Comparison of ENCODE assay signal across 24 cellular contexts in the genomic region with DNA sequence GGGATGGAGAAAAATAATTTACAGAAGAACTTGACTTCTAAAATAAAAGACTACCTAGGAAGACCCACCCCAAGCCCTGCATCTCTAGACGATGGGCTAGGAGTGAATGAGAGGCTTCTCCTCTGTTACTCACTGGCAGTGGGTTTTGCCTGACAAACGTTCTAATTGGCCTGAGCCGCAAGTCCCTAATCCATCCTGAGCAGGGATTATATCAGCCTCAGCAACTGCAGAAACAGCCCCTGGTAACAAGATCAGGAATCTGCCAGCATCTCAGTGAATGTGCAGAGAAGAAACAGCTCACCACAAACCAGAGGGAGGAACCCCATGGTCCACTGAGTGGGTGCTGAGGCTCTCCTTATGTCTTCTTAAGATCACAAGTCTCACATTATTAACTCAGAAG.
A peak's percentile ranks its signal among the peaks of the same experiment; 100 is the strongest.
DNase-seq lines count a peak whose midpoint lies in the region; ATAC-seq, FAIRE-seq and TF ChIP-seq lines count a peak whose summit lies in the region.
"Had no signal": no experiment of that assay in that cellular context is flagged by ENCODE, and none has a peak within 500 bp of the region (broad histone marks: within the 10 kb centered on the region; RNA-seq: fewer than 3 reads in every experiment).

No MANE protein-coding gene starts in this region.

- no peak for ATAC-seq in HG03520 (IDR thresholded peaks at IDR 0.05; ENCODE audit: unreplicated experiment)
- ATAC-seq: A549, GM12878 had no signal

- FAIRE-seq in D721Med (lab: Jason Lieb, UNC): peak; percentile 99
- FAIRE-seq: A549, GM12878, GM19239, H1 had no signal

- peak; percentile 53 for DNase-seq in D721Med (ENCODE audit: insufficient read length, low spot score)
- peak; percentile 99 for DNase-seq in NCI-H82 (lab: John Stamatoyannopoulos, UW)
- DNase-seq in ecto neural progenitor cell (ENCODE audit: low spot score): peak; percentile 44
- DNase-seq in retina: peak; percentile 29
- DNase-seq in NCI-H1694 treated with DMSO at 0.1 percent for 48 hours (lab: John Stamatoyannopoulos, UW): no peak
- DNase-seq in G401 (ENCODE audit: low spot score): no peak
- no peak for DNase-seq in SIG-M5 treated with dmso at 0.1 percent for 504 hours (lab: John Stamatoyannopoulos, UW; ENCODE audit: unreplicated experiment)
- DNase-seq: 8988T; ACHN; AML-193; BE2C; CD4-positive, alpha-beta T cell; CD8-positive, alpha-beta memory T cell; DMS153; DND-41; GDM1; GM23248; H7; HCEC 1CT had no signal

- no peak for TF ChIP-seq CTCF in D721Med (IDR thresholded peaks at IDR 0.05; ENCODE audit: insufficient read depth, missing control alignments)

- in situ Hi-C loops in G401 (cut with HindIII; ENCODE audit: low sequenced_read_pairs): no loop called here

Comparison
In these comparisons a context has a peak if more than half of its experiments do, and no peak if none do; other contexts are left out.
1. DNase-seq: peak in D721Med (single experiment), NCI-H82 (single experiment), ecto neural progenitor cell (single experiment) and retina (single experiment); none in NCI-H1694 treated with DMSO at 0.1 percent for 48 hours (single experiment), G401 (single experiment) and SIG-M5 treated with dmso at 0.1 percent for 504 hours (single experiment).